Comparison of ENCODE assay signal across 10 cellular contexts in the genomic region with DNA sequence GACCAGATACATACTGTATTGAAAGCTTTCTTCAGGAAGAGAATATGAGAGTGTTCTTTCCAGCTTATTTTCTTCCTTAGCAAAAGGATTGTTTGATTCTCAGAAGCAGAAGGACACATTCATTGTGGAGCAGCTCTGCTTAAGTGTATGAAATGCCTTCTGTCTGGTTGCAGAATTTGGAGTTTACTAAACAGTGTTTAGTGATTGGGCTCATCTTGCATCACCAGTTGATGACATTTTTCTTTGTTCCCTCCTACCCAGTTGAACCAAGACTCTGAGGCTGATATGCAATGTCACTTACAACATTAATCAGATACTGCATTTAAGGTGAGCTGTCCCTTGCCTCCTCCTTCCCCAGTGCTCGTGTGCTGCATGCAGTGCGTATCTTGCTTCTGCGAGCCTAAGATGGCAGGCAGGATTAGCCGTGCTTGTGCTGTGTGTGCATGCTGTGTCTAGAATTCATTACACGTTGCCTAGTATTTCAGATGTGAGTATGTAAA. TPM values are rescaled to one million over a fixed set of nuclear protein-coding genes. Genes with fewer than 3 reads are reported as not detected.
DNase-seq lines count a peak whose midpoint lies in the region; ATAC-seq and TF ChIP-seq lines count a peak whose summit lies in the region.
"Had no signal": no experiment of that assay in that cellular context is flagged by ENCODE, and none has a peak within 500 bp of the region (broad histone marks: within the 10 kb centered on the region; RNA-seq: fewer than 3 reads in every experiment).

No MANE protein-coding gene starts in this region.

- TF ChIP-seq CTCF in right atrium auricular region (IDR thresholded peaks at IDR 0.05) = no peak
- TF ChIP-seq CTCF in OCI-LY1 (IDR thresholded peaks at IDR 0.05; ENCODE audit: low read length) = no peak
- TF ChIP-seq CTCF in upper lobe of right lung (IDR thresholded peaks at IDR 0.05) = no peak

- ATAC-seq in left ventricle myocardium superior = peak; percentile 23
- no peak for ATAC-seq in upper lobe of right lung
- ATAC-seq in HG02970 (IDR thresholded peaks at IDR 0.05; ENCODE audit: low FRiP score, unreplicated experiment) = no peak

- H3F3A ChIP-seq in OCI-LY1 (ENCODE audit: insufficient read depth, low read length) = 0 out of 2 replicates have a peak, but pooled peaks cover 8% of the 10 kb centered on the region

- H4K20me1 ChIP-seq in OCI-LY1 (ENCODE audit: insufficient read depth, low read length) = no peaks in the 10 kb centered on the region

- H3K4me1 ChIP-seq in right atrium auricular region (no peaks in the 10 kb centered on the region), OCI-LY1 (ENCODE audit: insufficient read depth, low read length, severe bottlenecking) (peaks cover 91% of the 10 kb centered on the region), upper lobe of right lung (peaks cover 5% of the 10 kb centered on the region)

- H3K9me3 ChIP-seq in right atrium auricular region (no peaks in the 10 kb centered on the region), OCI-LY1 (ENCODE audit: low read length) (no peaks in the 10 kb centered on the region), upper lobe of right lung (no peaks in the 10 kb centered on the region)

- H3K4me3 ChIP-seq in right atrium auricular region = no peak overlapping the region
- H3K4me3 ChIP-seq in OCI-LY1 (ENCODE audit: low read depth, low read length, poor library complexity, severe bottlenecking) = peak overlapping the region; percentile 76
- peak overlapping the region; percentile 39 for H3K4me3 ChIP-seq in upper lobe of right lung

- H3K4me2 ChIP-seq in OCI-LY1 (ENCODE audit: low read length) = peak overlapping the region; percentile 96

- DNase-seq in left ventricle myocardium superior = no peak
- DNase-seq in right atrium auricular region (ENCODE audit: low spot score) = no peak
- DNase-seq in fibroblast of the conjunctiva (ENCODE audit: low read depth) = peak; percentile 71
- DNase-seq in upper lobe of right lung = no peak
- no peak for DNase-seq in NCI-H345 (lab: John Stamatoyannopoulos, UW)
- no peak for DNase-seq in SKM-1 (lab: John Stamatoyannopoulos, UW; ENCODE audit: unreplicated experiment)
- DNase-seq: naive B cell had no signal

- no peak overlapping the region for H3K27ac ChIP-seq in right atrium auricular region
- H3K27ac ChIP-seq in OCI-LY1 (ENCODE audit: low read depth, low read length, poor library complexity, severe bottlenecking) = peak overlapping the region; percentile 97
- H3K27ac ChIP-seq in upper lobe of right lung = peak overlapping the region; percentile 7
- H3K27ac ChIP-seq: VCaP had no signal

- no peak overlapping the region for H2AFZ ChIP-seq in OCI-LY1 (ENCODE audit: low read length)

- H3K9me2 ChIP-seq in OCI-LY1 (ENCODE audit: low read depth, low read length) = no peaks in the 10 kb centered on the region

- H3K27me3 ChIP-seq in right atrium auricular region (no peaks in the 10 kb centered on the region), OCI-LY1 (ENCODE audit: insufficient read depth, low read length) (no peaks in the 10 kb centered on the region), upper lobe of right lung (no peaks in the 10 kb centered on the region)

- H3K79me2 ChIP-seq in OCI-LY1 (ENCODE audit: insufficient read depth, low read length) = peaks cover 40% of the 10 kb centered on the region; the same call in 1 of the 2 replicates

- H3K36me3 ChIP-seq in right atrium auricular region = peaks cover 3% of the 10 kb centered on the region
- H3K36me3 ChIP-seq in OCI-LY1 (ENCODE audit: insufficient read depth, low read length) = no peaks in the 10 kb centered on the region
- no peaks in the 10 kb centered on the region for H3K36me3 ChIP-seq in upper lobe of right lung

- intact Hi-C loops in left ventricle myocardium superior (cut with micrococcal nuclease) (no loop called here), upper lobe of right lung (cut with DNase I) (no loop called here)

- H3K9ac ChIP-seq in OCI-LY1 (ENCODE audit: low read length) = peak overlapping the region; percentile 93

RNA-seq across cellular contexts. Expression of a gene that starts 18.4 kb away (rescaled TPM):
- total RNA-seq in left ventricle myocardium superior (105 TPM), right atrium auricular region (100 to 1,000 TPM; 120 to 127 TPM), upper lobe of right lung (118 TPM)

Comparison
In these comparisons a context has a peak if more than half of its experiments do, and no peak if none do; other contexts are left out.
1. H3K27ac ChIP-seq: peak in OCI-LY1 (single experiment) and upper lobe of right lung (single experiment); none in right atrium auricular region (0 of 2).
2. H3K4me3 ChIP-seq: peak in OCI-LY1 (single experiment) and upper lobe of right lung (single experiment); none in right atrium auricular region (0 of 2).